Comparison of ENCODE assay signal across 17 cellular contexts in the genomic region with DNA sequence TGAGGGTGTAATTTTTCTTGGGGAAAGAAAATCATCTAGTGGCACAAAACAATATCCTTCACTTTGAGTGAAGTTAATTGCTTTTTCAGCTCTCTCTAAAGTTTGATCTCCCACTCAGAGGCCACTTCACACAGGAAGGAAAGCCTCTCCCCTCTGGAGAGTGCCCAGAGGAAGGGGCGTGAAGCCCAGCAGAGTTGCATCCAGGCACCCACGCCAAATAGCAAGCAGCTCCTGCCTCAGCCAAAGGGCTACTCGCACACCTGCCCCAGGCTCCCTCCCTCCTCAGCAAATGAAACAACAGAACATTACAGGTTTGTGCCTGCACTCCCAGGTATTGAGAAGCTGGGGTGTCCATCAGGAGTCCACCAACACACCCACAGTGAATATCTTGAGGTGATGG.
DNase-seq lines count a peak whose midpoint lies in the region; ATAC-seq and TF ChIP-seq lines count a peak whose summit lies in the region.
"Had no signal": no experiment of that assay in that cellular context is flagged by ENCODE, and none has a peak within 500 bp of the region (broad histone marks: within the 10 kb centered on the region; RNA-seq: fewer than 3 reads in every experiment).

No MANE protein-coding gene starts in this region.

- H3K36me3 ChIP-seq in lower lobe of right lung (no peaks in the 10 kb centered on the region), mucosa of descending colon (ENCODE audit: low read depth) (no peaks in the 10 kb centered on the region)
- H3K36me3 ChIP-seq: SJCRH30 had no signal

- no peak overlapping the region for H3K4me3 ChIP-seq in lower lobe of right lung
- H3K4me3 ChIP-seq in mucosa of descending colon, result no peak overlapping the region
- H3K4me3 ChIP-seq: SJCRH30 had no signal

- DNase-seq in NCI-H1092 treated with DMSO at 0.1 percent for 48 hours (lab: John Stamatoyannopoulos, UW) (peak; percentile 28), NCI-H1092 (lab: John Stamatoyannopoulos, UW) (no peak), DMS79 (lab: John Stamatoyannopoulos, UW) (peak; percentile 26), NCI-H345 treated with DMSO at 0.1 percent for 48 hours (lab: John Stamatoyannopoulos, UW; ENCODE audit: unreplicated experiment) (peak; percentile 19), lower lobe of right lung (no peak), NCI-H2196 (lab: John Stamatoyannopoulos, UW; ENCODE audit: unreplicated experiment) (no peak), mucosa of descending colon (no peak)
- DNase-seq: 8988T; CD8-positive, alpha-beta memory T cell; Karpas-422; NCI-H1694 treated with DMSO at 0.1 percent for 48 hours; NCI-H446 treated with DMSO at 0.1 percent for 48 hours; OCI-M1; SJCRH30; T-cell had no signal

- no peaks in the 10 kb centered on the region for H3K27me3 ChIP-seq in lower lobe of right lung (ENCODE audit: low read depth)
- H3K27me3 ChIP-seq: SJCRH30 had no signal

- H3K9me3 ChIP-seq in lower lobe of right lung (no peaks in the 10 kb centered on the region), mucosa of descending colon (no peaks in the 10 kb centered on the region)
- H3K9me3 ChIP-seq: SJCRH30 had no signal

- ATAC-seq in lower lobe of right lung, result peak; percentile 56 to 71
- no peak for ATAC-seq in GM21717 (IDR thresholded peaks at IDR 0.05; ENCODE audit: unreplicated experiment)
- no peak for ATAC-seq in mucosa of descending colon
- ATAC-seq: T-cell had no signal

- intact Hi-C loops in lower lobe of right lung (cut with DNase I), result no loop called here
- intact Hi-C loops in mucosa of descending colon (cut with DNase I, micrococcal nuclease), result no loop called here

- TF ChIP-seq CTCF in lower lobe of right lung (IDR thresholded peaks at IDR 0.05), result no peak
- TF ChIP-seq CTCF in mucosa of descending colon (IDR thresholded peaks at IDR 0.05), result no peak

- H3K4me1 ChIP-seq in lower lobe of right lung (no peaks in the 10 kb centered on the region), mucosa of descending colon (ENCODE audit: low read depth) (no peaks in the 10 kb centered on the region)

- H3K27ac ChIP-seq in lower lobe of right lung, result no peak overlapping the region
- H3K27ac ChIP-seq: C4-2B, SJCRH30 had no signal

Comparison
In these comparisons a context has a peak if more than half of its experiments do, and no peak if none do; other contexts are left out.
1. DNase-seq: peak in NCI-H1092 treated with DMSO at 0.1 percent for 48 hours (single experiment), DMS79 (single experiment) and NCI-H345 treated with DMSO at 0.1 percent for 48 hours (single experiment); none in NCI-H1092 (single experiment), lower lobe of right lung (single experiment), NCI-H2196 (single experiment) and mucosa of descending colon (0 of 3).
2. ATAC-seq: peak in lower lobe of right lung (2 of 2); none in GM21717 (single experiment) and mucosa of descending colon (single experiment).